In genomic region chr16:73052441-73053030, GRCh38 we compare ENCODE assay signal across 11 cellular contexts. TPM values are rescaled to one million over a fixed set of nuclear protein-coding genes. Genes with fewer than 3 reads are reported as not detected.
DNase-seq lines count a peak whose midpoint lies in the region; ATAC-seq and TF ChIP-seq lines count a peak whose summit lies in the region.
"Had no signal": no experiment of that assay in that cellular context is flagged by ENCODE, and none has a peak within 500 bp of the region (broad histone marks: within the 10 kb centered on the region; RNA-seq: fewer than 3 reads in every experiment).

No MANE protein-coding gene starts in this region.

- H2BK120ac ChIP-seq in mesendoderm (ENCODE audit: low read depth, low read length), result no peak overlapping the region

- H3K79me2 ChIP-seq in mesendoderm (ENCODE audit: control insufficient read depth, insufficient read depth, low read length), result peaks cover 7% of the 10 kb centered on the region

- no peak overlapping the region for H3K23ac ChIP-seq in mesendoderm (ENCODE audit: low read length)

- H3K18ac ChIP-seq in mesendoderm (ENCODE audit: low read length), result no peak overlapping the region

- no peak overlapping the region for H2BK5ac ChIP-seq in mesendoderm (ENCODE audit: low read length)

- no peak for ATAC-seq in GM21529 (IDR thresholded peaks at IDR 0.05; ENCODE audit: unreplicated experiment)

- WGBS in mesendoderm (ENCODE audit: extremely low coverage, insufficient coverage, low lambda C conversion rate), result no CpG with 5 or more reads among the region's 13 CpGs

- no peak overlapping the region for H3K9ac ChIP-seq in mesendoderm (ENCODE audit: low read length)

- DNase-seq in DMS53 (lab: John Stamatoyannopoulos, UW), result peak; percentile 61
- DNase-seq in DMS53 treated with DMSO at 0.1 percent for 48 hours (lab: John Stamatoyannopoulos, UW; ENCODE audit: unreplicated experiment), result no peak
- no peak for DNase-seq in caudate nucleus (lab: John Stamatoyannopoulos, UW)
- DNase-seq in mesendoderm, result peak; percentile 70
- peak in 1 of 2 donors; percentile 66 for DNase-seq in tibial artery
- no peak for DNase-seq in NCI-H2081 treated with DMSO at 0.1 percent for 48 hours (lab: John Stamatoyannopoulos, UW)
- DNase-seq in activated CD4-positive, alpha-beta T cell treated with anti-CD3 and anti-CD28 coated beads, Interleukin-2, amount 50 U/mL, for 4 hours, result no peak
- DNase-seq: 8988T, activated gamma-delta T cell, NCI-H524 treated with DMSO at 0.1 percent for 48 hours had no signal

- H4K8ac ChIP-seq in mesendoderm (ENCODE audit: low read depth, low read length), result no peak overlapping the region

- H4K5ac ChIP-seq in mesendoderm (ENCODE audit: low read length), result no peak overlapping the region

- H3K27me3 ChIP-seq in mesendoderm (ENCODE audit: insufficient read depth, low read length, poor library complexity), result peaks cover 22% of the 10 kb centered on the region
- H3K27me3 ChIP-seq in tibial artery, result no peaks in the 10 kb centered on the region

- intact Hi-C loops in tibial artery (cut with DNase I; ENCODE audit: low total_unique reads), result loop anchor here (10.0 kb wide), 1 partner anchor 108 kb away; no protein-coding TSS in a partner anchor

- H2AK5ac ChIP-seq in mesendoderm (ENCODE audit: low read length), result no peak overlapping the region

- peak overlapping the region; percentile 95 for H3K27ac ChIP-seq in caudate nucleus (ENCODE audit: low read depth, low read length)
- no peak overlapping the region for H3K27ac ChIP-seq in mesendoderm (ENCODE audit: low read depth, low read length)
- peak overlapping the region; percentile 99 for H3K27ac ChIP-seq in tibial artery

- H3K9me3 ChIP-seq in tibial artery, result no peaks in the 10 kb centered on the region

- no peak overlapping the region for H3K56ac ChIP-seq in mesendoderm (ENCODE audit: low read length)

- H3K4me1 ChIP-seq in mesendoderm (ENCODE audit: control insufficient read depth, low read depth, low read length) (peaks cover 10% of the 10 kb centered on the region), tibial artery (peaks cover 0 to 74% (median 55%) of the 10 kb centered on the region in 4 donors)

- no peak overlapping the region for H3K4ac ChIP-seq in mesendoderm (ENCODE audit: low read depth, low read length)

- H3K4me2 ChIP-seq in mesendoderm (ENCODE audit: low read length), result no peak overlapping the region

- TF ChIP-seq CTCF in tibial artery (IDR thresholded peaks at IDR 0.05), result no peak

- H3K36me3 ChIP-seq in mesendoderm (ENCODE audit: control insufficient read depth, insufficient read depth, low read length) (no peaks in the 10 kb centered on the region), tibial artery (no peaks in the 10 kb centered on the region)

- peaks cover 2% of the 10 kb centered on the region for H3K79me1 ChIP-seq in mesendoderm (ENCODE audit: low read length)

- no peak overlapping the region for H2BK15ac ChIP-seq in mesendoderm (replicated peaks; ENCODE audit: low read depth)

- no peak overlapping the region for H3K4me3 ChIP-seq in mesendoderm (ENCODE audit: low read length)
- H3K4me3 ChIP-seq in tibial artery, result peak overlapping the region; percentile 84 to 88

RNA-seq across cellular contexts. Expression of gene ZFHX3, which starts 4.6 kb away (rescaled TPM):
- polyA plus RNA-seq in mesendoderm (2013, experiment 1 of 2), result 0.86 TPM
- 0.76 TPM for polyA plus RNA-seq in mesendoderm (2013, experiment 2 of 2)

Comparison
In these comparisons a context has a peak if more than half of its experiments do, and no peak if none do; other contexts are left out.
1. DNase-seq: peak in DMS53 (single experiment) and mesendoderm (single experiment); none in DMS53 treated with DMSO at 0.1 percent for 48 hours (single experiment), caudate nucleus (0 of 61), NCI-H2081 treated with DMSO at 0.1 percent for 48 hours (single experiment) and activated CD4-positive, alpha-beta T cell treated with anti-CD3 and anti-CD28 coated beads, Interleukin-2, amount 50 U/mL, for 4 hours (0 of 2).